ENCODE assay signal across 8 cellular contexts in the genomic region with DNA sequence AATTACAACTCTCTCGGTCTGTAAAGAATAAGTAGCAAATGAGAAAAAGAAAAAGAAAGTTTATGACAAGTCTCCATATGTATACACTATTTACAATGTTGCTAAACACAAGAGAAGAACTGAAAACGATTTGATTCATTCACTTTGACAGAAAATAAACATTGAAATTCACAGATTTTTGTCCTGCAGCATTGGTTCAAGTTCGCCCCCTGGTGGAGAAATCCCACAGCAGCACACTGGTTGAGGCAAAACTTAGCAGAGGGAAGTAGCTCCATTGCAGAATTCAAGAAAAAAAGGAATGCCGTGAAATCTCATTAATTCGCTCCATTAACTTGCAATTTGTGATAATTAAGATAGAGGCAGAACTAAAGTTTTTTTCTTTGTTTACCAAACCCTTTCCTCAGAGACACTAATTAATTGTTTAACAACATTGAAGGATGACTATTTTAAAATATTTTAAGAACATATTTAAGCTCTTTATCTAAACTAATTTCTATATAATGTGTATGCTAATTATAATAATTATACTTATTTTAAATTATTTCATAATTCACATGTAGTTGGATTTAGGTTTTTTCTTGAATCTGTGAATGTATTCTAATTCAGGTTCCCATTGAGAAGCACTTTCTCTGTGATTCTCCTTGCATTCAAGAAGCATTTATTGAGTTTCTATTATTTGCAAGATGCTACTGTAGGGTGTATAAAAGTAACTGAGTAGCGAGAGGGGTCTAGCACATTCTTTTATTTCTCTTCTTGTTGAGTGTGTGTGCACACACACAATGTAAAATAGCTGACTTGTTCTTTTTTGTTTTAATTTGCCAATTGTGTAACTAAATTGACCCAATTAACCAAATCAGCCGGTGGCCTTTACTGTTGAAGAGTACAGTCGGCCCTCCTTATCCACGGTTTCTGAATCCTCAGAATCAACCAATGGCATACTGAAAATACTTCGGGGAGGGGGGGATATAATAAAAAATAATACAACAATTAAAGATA.
A peak's percentile ranks its signal among the peaks of the same experiment; 100 is the strongest.
DNase-seq lines count a peak whose midpoint lies in the region; ATAC-seq and TF ChIP-seq lines count a peak whose summit lies in the region.

No MANE protein-coding gene starts in this region.

- H3K4me1 Mint-ChIP-seq in naive thymus-derived CD4-positive, alpha-beta T cell = no peaks in the 10 kb centered on the region

- peak; percentile 13 for DNase-seq in GM06990 (ENCODE audit: extremely low read depth, insufficient read length)
- DNase-seq in HEK293T (ENCODE audit: extremely low spot score) = peak; percentile 57
- DNase-seq in NCI-H748 (lab: John Stamatoyannopoulos, UW; ENCODE audit: unreplicated experiment) = peak; percentile 54
- DNase-seq in activated CD8-positive, alpha-beta memory T cell treated with anti-CD3 and anti-CD28 coated beads, Interleukin-2, amount 50 U/mL, for 1 hour (ENCODE audit: extremely low read depth) = peak; percentile 9
- peak; percentile 40 for DNase-seq in epidermal melanocyte (ENCODE audit: insufficient read length, low spot score)
- DNase-seq in naive thymus-derived CD4-positive, alpha-beta T cell = peak; percentile 2 to 58 (median 41)
- peak in 5 of 6 experiments; percentile 4 to 60 (median 29) for DNase-seq in stimulated activated naive CD4-positive, alpha-beta T cell (lab: John Stamatoyannopoulos, UW)

- intact Hi-C loops in naive thymus-derived CD4-positive, alpha-beta T cell (cut with micrococcal nuclease) = loop anchor here (1.0 to 10.0 kb wide), 5 partner anchors 108 to 1570 kb away; no protein-coding TSS in a partner anchor

- no peaks in the 10 kb centered on the region for H3K9me3 ChIP-seq in naive thymus-derived CD4-positive, alpha-beta T cell (ENCODE audit: control insufficient read depth in 2 of 3, low read length in 3 of 3)

- no peak overlapping the region for H3K27ac Mint-ChIP-seq in naive thymus-derived CD4-positive, alpha-beta T cell

- TF ChIP-seq CTCF in GM06990 (IDR thresholded peaks at IDR 0.05; ENCODE audit: insufficient read depth, low read length, poor library complexity, severe bottlenecking) = peak; percentile 90

- H3K4me1 ChIP-seq in naive thymus-derived CD4-positive, alpha-beta T cell (ENCODE audit: control insufficient read depth in 2 of 2, insufficient read depth in 2 of 2, low read length in 2 of 2) = no peaks in the 10 kb centered on the region

- H3K4me3 Mint-ChIP-seq in naive thymus-derived CD4-positive, alpha-beta T cell = no peak overlapping the region

- no peak overlapping the region for H3K27ac ChIP-seq in naive thymus-derived CD4-positive, alpha-beta T cell (ENCODE audit: low read depth, low read length)

- peak; percentile 47 for ATAC-seq in naive thymus-derived CD4-positive, alpha-beta T cell
- ATAC-seq in GM18520 (IDR thresholded peaks at IDR 0.05; ENCODE audit: unreplicated experiment) = no peak

- CTCF ChIA-PET in HEK293T (lab: Yijun Ruan, JAX) = interaction anchor here (0.6 to 1.7 kb wide), 14 partner anchors 9 to 1084 kb away, joined by 3 to 35 read pairs (median 4); no protein-coding TSS in a partner anchor
- CTCF ChIA-PET in naive thymus-derived CD4-positive, alpha-beta T cell (lab: Charles Lee) = interaction anchor here (0.6 to 1.8 kb wide), 9 partner anchors 11 to 1573 kb away, joined by 3 to 7 read pairs (median 3); no protein-coding TSS in a partner anchor

- no peaks in the 10 kb centered on the region for H3K27me3 ChIP-seq in GM06990 (replicated peaks; ENCODE audit: control insufficient read depth, insufficient read depth, low read length)
- no peaks in the 10 kb centered on the region for H3K27me3 ChIP-seq in naive thymus-derived CD4-positive, alpha-beta T cell (ENCODE audit: control insufficient read depth in 2 of 2, insufficient read depth in 2 of 2, low read length in 2 of 2)

- peaks cover 5 to 16% (median 13%) of the 10 kb centered on the region in 5 donors for H3K27me3 Mint-ChIP-seq in naive thymus-derived CD4-positive, alpha-beta T cell

- no peaks in the 10 kb centered on the region for H3K9me3 Mint-ChIP-seq in naive thymus-derived CD4-positive, alpha-beta T cell

- POLR2A ChIA-PET in HEK293T (lab: Yijun Ruan, JAX) = interaction anchor here (1.0 kb wide), 1 partner anchor 108 kb away, joined by 3 read pairs; no protein-coding TSS in a partner anchor
- POLR2A ChIA-PET in naive thymus-derived CD4-positive, alpha-beta T cell (lab: Charles Lee) = no interaction called here

- no peaks in the 10 kb centered on the region; the same call in 1 of the 2 replicates for H3K36me3 ChIP-seq in GM06990 (ENCODE audit: control insufficient read depth, insufficient read depth, low read length)
- no peaks in the 10 kb centered on the region for H3K36me3 ChIP-seq in naive thymus-derived CD4-positive, alpha-beta T cell (ENCODE audit: control insufficient read depth in 2 of 3, insufficient read depth in 3 of 3, low read length in 3 of 3)

- H3K36me3 Mint-ChIP-seq in naive thymus-derived CD4-positive, alpha-beta T cell = no peaks in the 10 kb centered on the region

- no peak overlapping the region for H3K4me3 ChIP-seq in GM06990 (replicated peaks; ENCODE audit: low read depth, low read length)
- H3K4me3 ChIP-seq in naive thymus-derived CD4-positive, alpha-beta T cell (ENCODE audit: low read length) = no peak overlapping the region

TF ChIP-seq in HEK293T, 16 proteins besides CTCF, POLR2A, EP300 and RAD21:
- TF ChIP-seq SP1 (IDR thresholded peaks at IDR 0.05) (no peak), BHLHE40 (IDR thresholded peaks at IDR 0.05; ENCODE audit: borderline replicate concordance) (no peak), ELF4 (IDR thresholded peaks at IDR 0.05) (no peak), LEF1 (IDR thresholded peaks at IDR 0.05; ENCODE audit: borderline replicate concordance) (no peak), ZNF384 (IDR thresholded peaks at IDR 0.05) (no peak), HDGF (IDR thresholded peaks at IDR 0.05; ENCODE audit: borderline replicate concordance) (no peak), L3MBTL2 (conservative IDR thresholded peaks at IDR 0.05) (no peak), FOXK2 (IDR thresholded peaks at IDR 0.05) (no peak), NFRKB (IDR thresholded peaks at IDR 0.05) (no peak), TARDBP (IDR thresholded peaks at IDR 0.05) (no peak), CTBP1 (IDR thresholded peaks at IDR 0.05; ENCODE audit: borderline replicate concordance) (no peak), SUZ12 (IDR thresholded peaks at IDR 0.05) (no peak), FOXM1 (IDR thresholded peaks at IDR 0.05; ENCODE audit: borderline replicate concordance) (no peak), FOXA1 (IDR thresholded peaks at IDR 0.05) (no peak), ARNT (IDR thresholded peaks at IDR 0.05) (no peak)
- TF ChIP-seq, protein P1, sequence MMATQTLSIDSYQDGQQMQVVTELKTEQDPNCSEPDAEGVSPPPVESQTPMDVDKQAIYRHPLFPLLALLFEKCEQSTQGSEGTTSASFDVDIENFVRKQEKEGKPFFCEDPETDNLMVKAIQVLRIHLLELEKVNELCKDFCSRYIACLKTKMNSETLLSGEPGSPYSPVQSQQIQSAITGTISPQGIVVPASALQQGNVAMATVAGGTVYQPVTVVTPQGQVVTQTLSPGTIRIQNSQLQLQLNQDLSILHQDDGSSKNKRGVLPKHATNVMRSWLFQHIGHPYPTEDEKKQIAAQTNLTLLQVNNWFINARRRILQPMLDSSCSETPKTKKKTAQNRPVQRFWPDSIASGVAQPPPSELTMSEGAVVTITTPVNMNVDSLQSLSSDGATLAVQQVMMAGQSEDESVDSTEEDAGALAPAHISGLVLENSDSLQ (IDR thresholded peaks at IDR 0.05) = no peak
